26 cellular contexts compared by ENCODE assay signal in the genomic region with DNA sequence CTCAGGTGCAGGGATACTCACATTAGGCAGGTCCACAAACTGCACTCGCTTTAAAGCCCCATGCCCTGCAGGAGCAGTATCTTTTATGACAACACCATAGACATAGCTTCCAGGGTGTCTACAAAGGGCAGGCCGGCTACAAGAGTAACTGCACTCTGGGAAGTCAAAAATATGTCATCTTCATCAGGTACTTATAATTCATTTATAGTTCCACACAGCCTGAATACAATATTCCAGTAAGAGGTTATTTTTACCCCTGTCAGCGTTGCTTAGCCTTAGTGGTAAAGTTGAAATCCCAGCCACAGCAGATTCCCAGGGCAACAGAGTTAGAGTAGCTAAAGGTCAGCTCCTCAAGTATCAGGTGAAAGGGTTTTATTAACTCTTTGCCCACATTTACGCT.
"Had no signal": no experiment of that assay in that cellular context is flagged by ENCODE, and none has a peak within 500 bp of the region (broad histone marks: within the 10 kb centered on the region; RNA-seq: fewer than 3 reads in every experiment).

No MANE protein-coding gene starts in this region.

- H3K9me3 Mint-ChIP-seq: effector memory CD8-positive, alpha-beta T cell; natural killer cell; neural crest cell had no signal

- H3K9ac ChIP-seq: parathyroid adenoma had no signal

- H3K4me1 Mint-ChIP-seq: memory B cell, neural crest cell had no signal

- H2AFZ ChIP-seq: parathyroid adenoma had no signal

- H3K9me3 ChIP-seq: esophagus squamous epithelium, neutrophil, right atrium auricular region, stomach, thyroid gland, vagina had no signal

- H3K27ac Mint-ChIP-seq: effector memory CD8-positive, alpha-beta T cell; immature natural killer cell; memory B cell; natural killer cell; progenitor cell of endocrine pancreas had no signal

- H3K36me3 Mint-ChIP-seq: immature natural killer cell, memory B cell, natural killer cell had no signal

- H3K79me2 ChIP-seq: parathyroid adenoma had no signal

- H3K4me3 ChIP-seq: esophagus squamous epithelium, lung, right atrium auricular region, skin epidermis, spleen, stomach, thyroid gland, vagina had no signal

- DNase-seq: cortex of kidney; effector memory CD8-positive, alpha-beta T cell; erythroblast; esophagus squamous epithelium; foreskin melanocyte; hypothalamus; immature natural killer cell; islet precursor cell; kidney glomerular epithelial cell; natural killer cell; spleen; stimulated activated CD4-positive, alpha-beta T cell treated with anti-CD3 and anti-CD28 coated beads, Interleukin-2, amount 100 ng/mL, for 48 hours; stimulated activated naive CD4-positive, alpha-beta T cell treated with Interleukin-2 at 50 U/mL for 16 hours; stomach; thyroid gland; trophoblast cell had no signal

- H3K27ac ChIP-seq: esophagus squamous epithelium, neutrophil, parathyroid adenoma, right atrium auricular region, skin epidermis, stomach, thyroid gland, vagina had no signal

- H3K27me3 ChIP-seq: esophagus squamous epithelium, neutrophil, right atrium auricular region, spleen, stomach, thyroid gland, vagina had no signal

- H3K27me3 Mint-ChIP-seq: effector memory CD8-positive, alpha-beta T cell; memory B cell; progenitor cell of endocrine pancreas had no signal

- H3K4me3 Mint-ChIP-seq: effector memory CD8-positive, alpha-beta T cell; immature natural killer cell; memory B cell; natural killer cell; neural crest cell had no signal

- ATAC-seq: natural killer cell, sciatic nerve had no signal

- H3K36me3 ChIP-seq: esophagus squamous epithelium, neutrophil, right atrium auricular region, vagina had no signal

- H3K4me1 ChIP-seq: vagina had no signal
